ENCODE assay signal across 10 cellular contexts in the genomic region with DNA sequence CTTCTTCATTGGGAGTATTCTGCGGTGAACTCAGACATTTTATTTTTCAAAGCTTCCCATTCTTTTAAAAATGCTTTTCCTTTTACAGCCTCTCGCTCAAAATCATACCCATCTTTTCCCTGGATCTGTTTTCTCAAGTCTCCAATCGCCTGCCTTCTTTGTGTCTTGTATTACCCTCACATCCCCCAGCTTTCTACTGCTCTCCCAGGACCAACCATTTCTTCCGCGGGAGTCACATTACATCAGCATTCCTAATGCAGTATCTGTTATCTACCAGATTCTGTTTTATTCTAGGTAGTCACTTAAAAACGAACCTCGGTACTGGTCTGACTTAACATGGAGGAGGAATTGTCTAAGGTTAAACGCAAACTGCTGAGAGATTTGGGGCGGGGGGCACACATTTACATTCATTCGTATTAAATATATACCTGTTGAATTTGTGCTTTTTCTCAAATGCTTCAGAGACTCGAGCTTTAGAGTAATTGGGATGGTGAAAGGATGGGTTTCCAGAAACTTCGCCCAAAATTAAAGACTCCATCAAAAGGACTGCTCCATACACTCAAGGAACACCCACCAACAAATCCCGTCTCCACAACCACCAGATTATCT. TPM values are rescaled to one million over a fixed set of nuclear protein-coding genes. Genes with fewer than 3 reads are reported as not detected.
DNase-seq lines count a peak whose midpoint lies in the region; ATAC-seq, FAIRE-seq and TF ChIP-seq lines count a peak whose summit lies in the region.
"Had no signal": no experiment of that assay in that cellular context is flagged by ENCODE, and none has a peak within 500 bp of the region (broad histone marks: within the 10 kb centered on the region; RNA-seq: fewer than 3 reads in every experiment).

No MANE protein-coding gene starts in this region.

- no peak overlapping the region for H3K4me3 ChIP-seq in CD4-positive, alpha-beta memory T cell (ENCODE audit: low read length in 2 of 2)
- peak overlapping the region in 1 of 2 donors; percentile 45 for H3K4me3 ChIP-seq in kidney (ENCODE audit: low read length in 2 of 2)

- ATAC-seq in HG03139 (IDR thresholded peaks at IDR 0.05; ENCODE audit: unreplicated experiment) (no peak), GM19324 (IDR thresholded peaks at IDR 0.05; ENCODE audit: low FRiP score, unreplicated experiment) (no peak), HG02938 (IDR thresholded peaks at IDR 0.05; ENCODE audit: unreplicated experiment) (no peak)
- ATAC-seq: HCT116 had no signal

- CTCF ChIA-PET in CD4-positive, alpha-beta memory T cell (lab: Charles Lee; ENCODE audit: partially characterized antibody) = no interaction called here

- intact Hi-C loops in CD4-positive, alpha-beta memory T cell (cut with micrococcal nuclease) = no loop called here
- intact Hi-C loops in kidney (cut with DNase I) = no loop called here

- H3K9ac ChIP-seq in kidney (ENCODE audit: low read length in 2 of 2) = no peak overlapping the region

- no peak for FAIRE-seq in kidney (lab: Jason Lieb, UNC)

- POLR2A ChIA-PET in CD4-positive, alpha-beta memory T cell (lab: Charles Lee; ENCODE audit: partially characterized antibody) = no interaction called here

- no peaks in the 10 kb centered on the region for H3K36me3 ChIP-seq in CD4-positive, alpha-beta memory T cell (ENCODE audit: insufficient read depth, low read length)
- H3K36me3 ChIP-seq in kidney (ENCODE audit: control insufficient read depth in 1 of 2, insufficient read depth in 2 of 2, low read length in 2 of 2) = no peaks in the 10 kb centered on the region

- H3K9me3 Mint-ChIP-seq in CD4-positive, alpha-beta memory T cell = peaks cover 0 to 5% (median 0%) of the 10 kb centered on the region in 8 donors
- H3K9me3 Mint-ChIP-seq in nephron progenitor cell = peaks cover 17% of the 10 kb centered on the region
- H3K9me3 Mint-ChIP-seq: activated naive CD8-positive, alpha-beta T cell treated with anti-CD3 and anti-CD28 coated beads, Interleukin-2, amount 10 ng/mL, durations not matched to agents 7 days and 5 days had no signal

- TF ChIP-seq CTCF in nephron progenitor cell (IDR thresholded peaks at IDR 0.05) = no peak
- no peak for TF ChIP-seq CTCF in kidney (IDR thresholded peaks at IDR 0.05; ENCODE audit: borderline replicate concordance, extremely low read depth, insufficient read depth)

- no peaks in the 10 kb centered on the region for H3K4me1 ChIP-seq in CD4-positive, alpha-beta memory T cell (ENCODE audit: insufficient read depth, low read length)
- H3K4me1 ChIP-seq in kidney (ENCODE audit: control insufficient read depth in 1 of 2, insufficient read depth in 1 of 2, low read depth in 1 of 2, low read length in 2 of 2) = peaks cover 0 to 2% of the 10 kb centered on the region in 2 donors

- peaks cover 33 to 34% of the 10 kb centered on the region in 2 donors for H3K27me3 Mint-ChIP-seq in CD4-positive, alpha-beta memory T cell
- H3K27me3 Mint-ChIP-seq in nephron progenitor cell (ENCODE audit: low read depth, poor library complexity) = peaks cover 6% of the 10 kb centered on the region

- peak overlapping the region in 6 of 8 donors; percentile 40 to 72 (median 47) for H3K4me3 Mint-ChIP-seq in CD4-positive, alpha-beta memory T cell
- peak overlapping the region; percentile 74 for H3K4me3 Mint-ChIP-seq in nephron progenitor cell

- peaks cover 4% of the 10 kb centered on the region for H3K27me3 ChIP-seq in CD4-positive, alpha-beta memory T cell (ENCODE audit: insufficient read depth, low read length)

- H3K27ac ChIP-seq in CD4-positive, alpha-beta memory T cell (ENCODE audit: low read depth, low read length) = no peak overlapping the region
- peak overlapping the region; percentile 81 for H3K27ac ChIP-seq in caudate nucleus (ENCODE audit: low read depth, low read length)
- no peak overlapping the region for H3K27ac ChIP-seq in kidney (ENCODE audit: low read depth in 2 of 2, low read length in 2 of 2)

- no peaks in the 10 kb centered on the region for H3K36me3 Mint-ChIP-seq in CD4-positive, alpha-beta memory T cell
- H3K36me3 Mint-ChIP-seq in nephron progenitor cell (ENCODE audit: low read depth) = peaks cover 8% of the 10 kb centered on the region
- H3K36me3 Mint-ChIP-seq: activated naive CD8-positive, alpha-beta T cell treated with anti-CD3 and anti-CD28 coated beads, Interleukin-2, amount 10 ng/mL, durations not matched to agents 7 days and 5 days had no signal

- H3K9me3 ChIP-seq in CD4-positive, alpha-beta memory T cell (ENCODE audit: control insufficient read depth in 1 of 2, low read length in 2 of 2) = no peaks in the 10 kb centered on the region
- no peaks in the 10 kb centered on the region for H3K9me3 ChIP-seq in kidney (ENCODE audit: control insufficient read depth in 1 of 2, low read length in 2 of 2)

- H3K27ac Mint-ChIP-seq in CD4-positive, alpha-beta memory T cell = no peak overlapping the region
- no peak overlapping the region for H3K27ac Mint-ChIP-seq in nephron progenitor cell
- H3K27ac Mint-ChIP-seq: activated naive CD8-positive, alpha-beta T cell treated with anti-CD3 and anti-CD28 coated beads, Interleukin-2, amount 10 ng/mL, durations not matched to agents 7 days and 5 days had no signal

- DNase-seq in CD4-positive, alpha-beta memory T cell = no peak
- DNase-seq in M059J (ENCODE audit: low read depth) (peak; percentile 37), caudate nucleus (lab: John Stamatoyannopoulos, UW) (peak in 13 of 61 donors; percentile 3 to 57 (median 25)), nephron progenitor cell (peak; percentile 22), kidney (no peak)

- H3K4me1 Mint-ChIP-seq in CD4-positive, alpha-beta memory T cell = peaks cover 7 to 14% (median 7%) of the 10 kb centered on the region in 4 donors
- peaks cover 28% of the 10 kb centered on the region for H3K4me1 Mint-ChIP-seq in nephron progenitor cell

RNA-seq across cellular contexts. Expression of gene UCHL1, which starts 0.5 kb away (rescaled TPM):
- total RNA-seq in CD4-positive, alpha-beta memory T cell = under 1 TPM in 1 of 2 experiments, not detected in 1; 0.41 TPM
- polyA plus RNA-seq in CD4-positive, alpha-beta memory T cell = not detected
- total RNA-seq in M059J (2014; rRNA removed; shearing (Covaris generic)) = 1,483 and 1,510 TPM in 2 replicates
- 35.8 TPM for total RNA-seq in kidney
- 353 TPM for polyA plus RNA-seq in kidney (ENCODE audit: insufficient read depth, low read depth, low replicate concordance)

RNA-seq across cellular contexts. Expression of gene APBB2, which starts 41.9 kb away (rescaled TPM):
- under 1 TPM; 0.50 to 0.58 TPM for total RNA-seq in CD4-positive, alpha-beta memory T cell
- not detected for polyA plus RNA-seq in CD4-positive, alpha-beta memory T cell
- total RNA-seq in M059J (2014; rRNA removed; shearing (Covaris generic)) = 44.7 and 81.9 TPM in 2 replicates
- total RNA-seq in kidney = 65.6 TPM
- polyA plus RNA-seq in kidney (ENCODE audit: insufficient read depth, low read depth, low replicate concordance) = 13.4 TPM

Comparison
In these comparisons a context has a peak if more than half of its experiments do, and no peak if none do; other contexts are left out.
1. DNase-seq: peak in M059J (single experiment) and nephron progenitor cell (single experiment); none in CD4-positive, alpha-beta memory T cell (0 of 5) and kidney (single experiment).
2. RNA of gene UCHL1, which starts 0.5 kb away (total RNA-seq): 1,483 to 1,510 TPM in M059J; 35.8 TPM in kidney (single experiment) and 0.41 TPM in CD4-positive, alpha-beta memory T cell; every median in the first group is over 10 times any median in the second.
3. RNA of gene APBB2, which starts 41.9 kb away (total RNA-seq): 44.7 to 81.9 TPM in M059J and 65.6 TPM in kidney (single experiment); 0.50 to 0.58 TPM in CD4-positive, alpha-beta memory T cell; every median in the first group is over 10 times any median in the second.